ENCODE assay signal across 12 cellular contexts in genomic region chr9:71975833-71976232, GRCh38.
DNase-seq lines count a peak whose midpoint lies in the region; ATAC-seq, FAIRE-seq and TF ChIP-seq lines count a peak whose summit lies in the region.
"Had no signal": no experiment of that assay in that cellular context is flagged by ENCODE, and none has a peak within 500 bp of the region (broad histone marks: within the 10 kb centered on the region; RNA-seq: fewer than 3 reads in every experiment).

No MANE protein-coding gene starts in this region.

- no peak for DNase-seq in CD4-positive, alpha-beta T cell
- peak; percentile 36 for DNase-seq in HT-29 (ENCODE audit: low spot score)
- no peak for DNase-seq in GM12878 (ENCODE audit: low read depth, low spot score)
- no peak for DNase-seq in right lobe of liver
- no peak for DNase-seq in progenitor cell of endocrine pancreas (ENCODE audit: low spot score, unreplicated experiment)
- no peak for DNase-seq in stimulated activated naive CD4-positive, alpha-beta T cell (lab: John Stamatoyannopoulos, UW)
- DNase-seq in kidney tubule cell (ENCODE audit: low spot score) = no peak
- DNase-seq: activated T-cell treated with anti-CD3 and anti-CD28 coated beads for 4 hours, left colon, NCI-H1417 treated with DMSO at 0.1 percent for 48 hours, substantia nigra had no signal

- in situ Hi-C loops in GM12878 (cut with MboI) = no loop called here

- no peak overlapping the region for H3K9ac ChIP-seq in GM12878 (ENCODE audit: control insufficient read depth, insufficient read depth, low read length)

- no peak for TF ChIP-seq EP300 in GM12878 (IDR thresholded peaks at IDR 0.05; ENCODE audit: borderline replicate concordance in 1 of 2, control insufficient read depth in 1 of 2, low read depth in 2 of 2, low read length in 2 of 2)

- no peak overlapping the region for H3K27ac Mint-ChIP-seq in CD4-positive, alpha-beta T cell
- H3K27ac Mint-ChIP-seq in progenitor cell of endocrine pancreas = no peak overlapping the region

- no peaks in the 10 kb centered on the region for H3K27me3 ChIP-seq in CD4-positive, alpha-beta T cell (ENCODE audit: control insufficient read depth, insufficient read depth, low read length)
- no peaks in the 10 kb centered on the region for H3K27me3 ChIP-seq in GM12878 (replicated peaks in 1 of 2; ENCODE audit: control insufficient read depth in 2 of 2, insufficient read depth in 2 of 2, low read length in 1 of 2)
- H3K27me3 ChIP-seq in right lobe of liver = no peaks in the 10 kb centered on the region

- H3K9me3 ChIP-seq in CD4-positive, alpha-beta T cell (ENCODE audit: control insufficient read depth, low read length) = no peaks in the 10 kb centered on the region
- H3K9me3 ChIP-seq in GM12878 (replicated peaks; ENCODE audit: control insufficient read depth, insufficient read depth, low read length) (no peaks in the 10 kb centered on the region), right lobe of liver (no peaks in the 10 kb centered on the region)

- H3K4me1 ChIP-seq in GM12878 (ENCODE audit: control insufficient read depth, insufficient read depth, low read length) (no peaks in the 10 kb centered on the region), right lobe of liver (no peaks in the 10 kb centered on the region)

- no peaks in the 10 kb centered on the region for H4K20me1 ChIP-seq in GM12878 (ENCODE audit: control insufficient read depth, insufficient read depth)

- FAIRE-seq in GM12878 (lab: Jason Lieb, UNC) = no peak

- POLR2A ChIA-PET in CD4-positive, alpha-beta T cell (lab: Charles Lee) = no interaction called here
- POLR2A ChIA-PET in GM12878 (lab: Charles Lee) = no interaction called here

- H3K79me2 ChIP-seq in GM12878 (ENCODE audit: control insufficient read depth, insufficient read depth, low read length) = no peaks in the 10 kb centered on the region

- ATAC-seq in CD4-positive, alpha-beta T cell (ENCODE audit: poor library complexity) = no peak
- no peak for ATAC-seq in GM12878
- ATAC-seq in right lobe of liver = peak in 2 of 4 donors; percentile 41 to 42
- ATAC-seq in HG02981 (IDR thresholded peaks at IDR 0.05; ENCODE audit: unreplicated experiment) = no peak
- ATAC-seq: left colon had no signal

- H3K4me3 Mint-ChIP-seq in CD4-positive, alpha-beta T cell = no peak overlapping the region
- no peak overlapping the region for H3K4me3 Mint-ChIP-seq in progenitor cell of endocrine pancreas (ENCODE audit: low read depth)

- no peak overlapping the region for H3K27ac ChIP-seq in CD4-positive, alpha-beta T cell (ENCODE audit: low read depth, low read length)
- no peak overlapping the region for H3K27ac ChIP-seq in GM12878 (ENCODE audit: control insufficient read depth, insufficient read depth)
- no peak overlapping the region for H3K27ac ChIP-seq in right lobe of liver

- TF ChIP-seq POLR2A in GM12878 (IDR thresholded peaks at IDR 0.05; ENCODE audit: low read depth, low read length) (no peak), right lobe of liver (IDR thresholded peaks at IDR 0.05) (no peak)

- peak; percentile 30; the same call in 1 of the 2 replicates for TF ChIP-seq RAD21 in GM12878 (IDR thresholded peaks at IDR 0.05; ENCODE audit: insufficient read depth, low read depth, low read length)

- TF ChIP-seq CTCF in CD4-positive, alpha-beta T cell (IDR thresholded peaks at IDR 0.05) = peak; percentile 24
- TF ChIP-seq CTCF in GM12878 (IDR thresholded peaks at IDR 0.05 in 2 of 3, conservative IDR thresholded peaks at IDR 0.05 in 1 of 3; ENCODE audit: control insufficient read depth in 2 of 3, extremely low read depth in 1 of 3, insufficient read depth in 1 of 3, low read depth in 3 of 3, low read length in 3 of 3) = peak in 1 of 3 experiments; percentile 44; a peak in 2 of 6 replicates
- TF ChIP-seq CTCF in right lobe of liver (IDR thresholded peaks at IDR 0.05) = peak; percentile 35 to 47 (median 46)
- TF ChIP-seq CTCF in progenitor cell of endocrine pancreas (IDR thresholded peaks at IDR 0.05; ENCODE audit: unreplicated experiment) = no peak

- H3K9me3 Mint-ChIP-seq in CD4-positive, alpha-beta T cell = no peaks in the 10 kb centered on the region
- no peaks in the 10 kb centered on the region for H3K9me3 Mint-ChIP-seq in progenitor cell of endocrine pancreas (ENCODE audit: low read depth)

- H3K4me2 ChIP-seq in GM12878 (ENCODE audit: control insufficient read depth, insufficient read depth) = no peak overlapping the region

- no peak overlapping the region for H2AFZ ChIP-seq in GM12878 (ENCODE audit: control insufficient read depth, low read depth, low read length)

- no peaks in the 10 kb centered on the region for H3K27me3 Mint-ChIP-seq in CD4-positive, alpha-beta T cell
- H3K27me3 Mint-ChIP-seq in progenitor cell of endocrine pancreas = no peaks in the 10 kb centered on the region

- H3K4me1 Mint-ChIP-seq in CD4-positive, alpha-beta T cell (ENCODE audit: low read depth) = no peaks in the 10 kb centered on the region
- H3K4me1 Mint-ChIP-seq in progenitor cell of endocrine pancreas (ENCODE audit: low read depth) = no peaks in the 10 kb centered on the region

- peaks cover 0 to 5% of the 10 kb centered on the region in 2 experiments; a peak in 2 of 4 replicates for H3K36me3 ChIP-seq in GM12878 (ENCODE audit: control insufficient read depth in 2 of 2, insufficient read depth in 2 of 2, low read length in 1 of 2)
- peaks cover 0 to 10% (median 0%) of the 10 kb centered on the region in 4 donors for H3K36me3 ChIP-seq in right lobe of liver

- H3K36me3 Mint-ChIP-seq in CD4-positive, alpha-beta T cell (ENCODE audit: low read depth) = peaks cover 21% of the 10 kb centered on the region
- peaks cover 10% of the 10 kb centered on the region for H3K36me3 Mint-ChIP-seq in progenitor cell of endocrine pancreas (ENCODE audit: insufficient read depth)

- no TSS peak for BruUV-seq in GM12878 (replicated peaks; lab: Mats Ljungman, UMichigan)

- intact Hi-C loops in CD4-positive, alpha-beta T cell (cut with DNase I, micrococcal nuclease) = no loop called here
- intact Hi-C loops in GM12878 (cut with micrococcal nuclease; ENCODE audit: unreplicated experiment) (no loop called here), right lobe of liver (cut with DNase I) (no loop called here)

- SMC1A ChIA-PET in GM12878 (lab: Charles Lee; ENCODE audit: uncharacterized antibody, unreplicated experiment) = interaction anchor here (0.8 to 1.4 kb wide), 5 partner anchors 13 to 168 kb away, joined by 3 to 7 read pairs (median 4); partner anchors contain the start of gene C9orf85

- RAD21 ChIA-PET in GM12878 (lab: Charles Lee; ENCODE audit: unreplicated experiment) = interaction anchor here (1.3 kb wide), 1 partner anchor 193 kb away, joined by 5 read pairs; no protein-coding TSS in a partner anchor

- H3K4me3 ChIP-seq in GM12878 (no peak overlapping the region), right lobe of liver (no peak overlapping the region)

- CTCF ChIA-PET in CD4-positive, alpha-beta T cell (lab: Charles Lee) = interaction anchor here (1.3 kb wide), 1 partner anchor 169 kb away, joined by 3 read pairs; no protein-coding TSS in a partner anchor
- CTCF ChIA-PET in GM12878 (lab: Yijun Ruan, JAX) = interaction anchor here (0.7 to 2.8 kb wide), 5 partner anchors 49 to 171 kb away, joined by 3 to 14 read pairs (median 4); no protein-coding TSS in a partner anchor

TF ChIP-seq in GM12878, 131 proteins besides CTCF, POLR2A, EP300 and RAD21:
- TF ChIP-seq MEF2B (IDR thresholded peaks at IDR 0.05; ENCODE audit: partially characterized antibody, poor library complexity, severe bottlenecking) = no peak
- TF ChIP-seq FOS (IDR thresholded peaks at IDR 0.05; ENCODE audit: borderline replicate concordance, extremely low read depth, insufficient read length) = no peak
